In the genomic region with DNA sequence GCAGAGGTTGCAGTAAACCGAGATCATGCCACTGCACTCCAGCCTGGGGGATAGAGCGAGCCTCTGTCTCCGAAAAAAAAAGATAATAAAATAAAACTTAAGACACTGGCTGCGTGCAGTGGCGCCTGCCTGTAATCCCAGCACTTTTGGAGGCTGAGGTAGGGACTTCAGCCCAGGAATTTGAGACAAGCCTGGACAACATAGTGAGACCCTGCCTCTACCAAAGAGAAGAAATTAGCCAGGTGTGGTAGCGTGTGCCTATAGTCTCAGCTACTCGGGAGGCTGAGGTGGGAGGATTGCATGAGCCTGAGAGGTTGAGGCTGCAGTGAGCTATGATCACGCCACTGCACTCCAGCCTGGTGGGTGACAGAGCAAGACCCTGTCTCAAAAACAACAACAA, we compare ENCODE assay signal across 1 cellular context.
TF ChIP-seq lines count a peak whose summit lies in the region.

No MANE protein-coding gene starts in this region.

TF ChIP-seq in A549, 52 proteins besides CTCF, POLR2A, EP300 and RAD21:
- TF ChIP-seq ZSCAN20 (CRISPR knock-in tag; IDR thresholded peaks at IDR 0.05) (no peak), TFCP2L1 (CRISPR knock-in tag; IDR thresholded peaks at IDR 0.05) (no peak), NR3C1 (IDR thresholded peaks at IDR 0.05) (no peak), PBX3 (IDR thresholded peaks at IDR 0.05) (no peak), CEBPB (IDR thresholded peaks at IDR 0.05) (no peak), JUN (IDR thresholded peaks at IDR 0.05) (no peak)
